Comparison of ENCODE assay signal across 21 cellular contexts in the genomic region with DNA sequence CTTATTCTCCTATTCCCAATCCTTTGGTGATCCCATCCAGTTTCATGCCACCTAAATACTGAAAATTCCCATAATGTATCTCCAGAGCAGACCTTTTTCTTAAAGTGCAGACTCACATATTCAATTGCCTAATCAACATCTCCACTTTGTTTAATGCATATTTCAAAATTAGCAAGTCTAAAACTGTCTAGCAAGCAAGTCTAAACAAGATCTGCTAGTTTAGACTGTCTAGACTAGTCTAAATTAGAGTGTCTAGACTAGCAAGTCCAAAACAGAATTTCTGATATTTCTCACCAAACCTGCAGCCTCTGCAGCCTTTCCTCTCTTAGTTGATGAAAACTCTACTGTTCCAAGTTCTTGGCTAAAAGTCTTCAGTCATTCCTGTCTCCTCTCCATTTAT.
"Had no signal": no experiment of that assay in that cellular context is flagged by ENCODE, and none has a peak within 500 bp of the region (broad histone marks: within the 10 kb centered on the region; RNA-seq: fewer than 3 reads in every experiment).

No MANE protein-coding gene starts in this region.

- H3K4me3 ChIP-seq: colonic mucosa, dorsolateral prefrontal cortex, esophagus squamous epithelium, gastroesophageal sphincter, heart left ventricle, mucosa of descending colon, right lobe of liver, skin epidermis had no signal

- H3K4me1 ChIP-seq: colonic mucosa, esophagus squamous epithelium, right lobe of liver had no signal

- H3K36me3 ChIP-seq: colonic mucosa had no signal

- H3K9me3 ChIP-seq: colonic mucosa, esophagus squamous epithelium, gastroesophageal sphincter, mucosa of descending colon, right lobe of liver had no signal

- H3K27me3 ChIP-seq: brain microvascular endothelial cell, colonic mucosa, dorsolateral prefrontal cortex, esophagus squamous epithelium, gastroesophageal sphincter, heart left ventricle, right lobe of liver had no signal

- DNase-seq: activated CD4-positive, alpha-beta T cell treated with anti-CD3 and anti-CD28 coated beads for 1 hour; activated naive CD4-positive, alpha-beta T cell; activated T-cell treated with anti-CD3 and anti-CD28 coated beads, Interleukin-2, amount 50 U/mL, for 1 hour; anterior cingulate cortex; brain microvascular endothelial cell; colonic mucosa; dorsolateral prefrontal cortex; effector memory CD8-positive, alpha-beta T cell; esophagus squamous epithelium; heart left ventricle; mesenchymal stem cell; mucosa of descending colon; naive B cell; nucleus accumbens; right lobe of liver; stimulated activated CD4-positive, alpha-beta T cell treated with anti-CD3 and anti-CD28 coated beads, Interleukin-2, amount 100 ng/mL, for 24 hours; WERI-Rb-1 had no signal

- H3K27ac ChIP-seq: brain microvascular endothelial cell, colonic mucosa, esophagus squamous epithelium, gastroesophageal sphincter, heart left ventricle, right lobe of liver, skin epidermis, WERI-Rb-1 had no signal

- ATAC-seq: effector memory CD8-positive, alpha-beta T cell; gastroesophageal sphincter; heart left ventricle; mucosa of descending colon; right lobe of liver; SK-N-SH treated with all-trans-retinoic acid at 6 μM for 48 hours; stimulated activated effector memory CD8-positive, alpha-beta T cell treated with anti-CD3 and anti-CD28 coated beads, Interleukin-12 subunit alpha, Interleukin-12 subunit beta, amount 100 ng/mL, for 72 hours had no signal
